In genomic region chr17:7290685-7291084, GRCh38 we compare ENCODE assay signal across 25 cellular contexts. TPM values are rescaled to one million over a fixed set of nuclear protein-coding genes. Genes with fewer than 3 reads are reported as not detected.
DNase-seq lines count a peak whose midpoint lies in the region; ATAC-seq and TF ChIP-seq lines count a peak whose summit lies in the region.
"Had no signal": no experiment of that assay in that cellular context is flagged by ENCODE, and none has a peak within 500 bp of the region (broad histone marks: within the 10 kb centered on the region; RNA-seq: fewer than 3 reads in every experiment).

No MANE protein-coding gene starts in this region.

- H3K4me2 ChIP-seq in neural progenitor cell = no peak overlapping the region
- H3K4me2 ChIP-seq: KMS-11 had no signal

- H3K36me3 ChIP-seq in esophagus muscularis mucosa (peaks cover 12 to 24% (median 21%) of the 10 kb centered on the region in 4 donors), neural progenitor cell (no peaks in the 10 kb centered on the region), gastrocnemius medialis (peaks cover 0 to 12% of the 10 kb centered on the region in 2 donors)

- TF ChIP-seq CTCF in esophagus muscularis mucosa (IDR thresholded peaks at IDR 0.05) (no peak), neural progenitor cell (IDR thresholded peaks at IDR 0.05) (no peak), gastrocnemius medialis (IDR thresholded peaks at IDR 0.05 in 4 of 5, conservative IDR thresholded peaks at IDR 0.05 in 1 of 5) (no peak)

- H3K9ac ChIP-seq in neural progenitor cell = no peak overlapping the region
- H3K9ac ChIP-seq: GM23248, KMS-11 had no signal

- H3K4me3 Mint-ChIP-seq in neural progenitor cell = no peak overlapping the region
- H3K4me3 Mint-ChIP-seq: IgD-negative memory B cell had no signal

- H3K9me3 Mint-ChIP-seq in neural progenitor cell = peaks cover 2% of the 10 kb centered on the region
- H3K9me3 Mint-ChIP-seq: IgD-negative memory B cell had no signal

- no peak for TF ChIP-seq EP300 in esophagus muscularis mucosa (IDR thresholded peaks at IDR 0.05)

- peaks cover 1% of the 10 kb centered on the region for H3K36me3 Mint-ChIP-seq in neural progenitor cell
- H3K36me3 Mint-ChIP-seq: IgD-negative memory B cell had no signal

- H3K27ac Mint-ChIP-seq in neural progenitor cell = peak overlapping the region; percentile 12

- peaks cover 17% of the 10 kb centered on the region for H3K27me3 Mint-ChIP-seq in neural progenitor cell (ENCODE audit: insufficient read depth, low read depth)

- ATAC-seq in Right ventricle myocardium superior (ENCODE audit: poor library complexity) = peak; percentile 1
- no peak for ATAC-seq in Right ventricle myocardium inferior
- peak in 1 of 2 donors; percentile 2 for ATAC-seq in gastrocnemius medialis
- ATAC-seq: PC-3 had no signal

- peaks cover 26% of the 10 kb centered on the region for H3F3A ChIP-seq in neural progenitor cell (ENCODE audit: low read depth)

- H3K4me1 Mint-ChIP-seq in neural progenitor cell = peaks cover 14% of the 10 kb centered on the region

- peaks cover 55 to 100% (median 97%) of the 10 kb centered on the region in 4 donors for H3K4me1 ChIP-seq in esophagus muscularis mucosa
- peaks cover 7% of the 10 kb centered on the region for H3K4me1 ChIP-seq in neural progenitor cell
- H3K4me1 ChIP-seq in gastrocnemius medialis = peaks cover 45 to 59% of the 10 kb centered on the region in 2 donors

- intact Hi-C loops in Right ventricle myocardium superior (cut with DNase I) = no loop called here
- intact Hi-C loops in Right ventricle myocardium inferior (cut with DNase I) = no loop called here
- intact Hi-C loops in esophagus muscularis mucosa (cut with DNase I) = no loop called here
- intact Hi-C loops in gastrocnemius medialis (cut with DNase I; ENCODE audit: low total_unique reads) = no loop called here

- no peak for DNase-seq in Right ventricle myocardium superior
- DNase-seq in Right ventricle myocardium inferior (ENCODE audit: missing footprints) = no peak
- DNase-seq in esophagus muscularis mucosa (ENCODE audit: extremely low spot score) = no peak
- DNase-seq in neural progenitor cell (ENCODE audit: low spot score) = no peak
- DNase-seq in gastrocnemius medialis = peak in 1 of 2 donors; percentile 58
- no peak for DNase-seq in stimulated activated CD4-positive, alpha-beta T cell treated with anti-CD3 and anti-CD28 coated beads, Interleukin-15, amount 100 ng/mL, for 24 hours
- no peak for DNase-seq in activated CD4-positive, CD25-positive, alpha-beta regulatory T cell (lab: John Stamatoyannopoulos, UW)
- no peak for DNase-seq in NCI-H345 treated with DMSO at 0.1 percent for 48 hours (lab: John Stamatoyannopoulos, UW; ENCODE audit: unreplicated experiment)
- DNase-seq: Calu3; DND-41; GM23248; MM.1S; NCI-H2029; NCI-H446 treated with DMSO at 0.1 percent for 48 hours; NCI-H526; NCI-H82; NK-92 treated with Interleukin-12 subunit alpha and Interleukin-12 subunit beta, amount 100 ng/mL, for 24 hours; PC-3; SHP77 had no signal

- H4K20me1 ChIP-seq in neural progenitor cell (ENCODE audit: low read depth) = peaks cover 7% of the 10 kb centered on the region

- 77% methylated on average over 11 of the region's 11 CpGs for WGBS in esophagus muscularis mucosa

- no peak overlapping the region for H3K4me3 ChIP-seq in esophagus muscularis mucosa
- H3K4me3 ChIP-seq in neural progenitor cell = no peak overlapping the region
- H3K4me3 ChIP-seq in gastrocnemius medialis = no peak overlapping the region
- H3K4me3 ChIP-seq: GM23248 had no signal

- H3K27me3 ChIP-seq in esophagus muscularis mucosa (peaks cover 0 to 37% (median 4%) of the 10 kb centered on the region in 4 donors), neural progenitor cell (peaks cover 52% of the 10 kb centered on the region), gastrocnemius medialis (no peaks in the 10 kb centered on the region)

- H3K9me3 ChIP-seq in esophagus muscularis mucosa (no peaks in the 10 kb centered on the region), neural progenitor cell (ENCODE audit: low read depth) (no peaks in the 10 kb centered on the region), gastrocnemius medialis (no peaks in the 10 kb centered on the region)

- no peaks in the 10 kb centered on the region for H3K79me2 ChIP-seq in neural progenitor cell (ENCODE audit: low read depth)

- H3K27ac ChIP-seq in esophagus muscularis mucosa (replicated peaks in 1 of 4) (peak overlapping the region; percentile 57 to 96 (median 92)), neural progenitor cell (no peak overlapping the region), gastrocnemius medialis (peak overlapping the region; percentile 95 to 100 (median 98))
- H3K27ac ChIP-seq: 22Rv1, GM23248, HL-60, KMS-11 had no signal

- in situ Hi-C loops in gastrocnemius medialis (cut with MboI; ENCODE audit: low sequenced_read_pairs in 4 of 4) = no loop called here

- TF ChIP-seq POLR2A in esophagus muscularis mucosa (IDR thresholded peaks at IDR 0.05; ENCODE audit: low read depth) = no peak
- no peak for TF ChIP-seq POLR2A in gastrocnemius medialis (IDR thresholded peaks at IDR 0.05)

- no peak overlapping the region for H2AFZ ChIP-seq in neural progenitor cell (replicated peaks)
- H2AFZ ChIP-seq: GM23248 had no signal

RNA-seq across cellular contexts. Expression of gene YBX2, which starts 3.8 kb away (rescaled TPM):
- total RNA-seq in Right ventricle myocardium superior (0.75 TPM), Right ventricle myocardium inferior (0.81 TPM), esophagus muscularis mucosa (1 to 10 TPM; 3.6 to 8.7 (median 4.4) TPM), neural progenitor cell (ENCODE audit: low replicate concordance) (2.7 and 9.1 TPM in 2 replicates), gastrocnemius medialis (1 to 10 TPM in 1 of 4 donors, under 1 TPM in 2, not detected in 1; 0.42 to 2.2 (median 0.46) TPM)

RNA-seq across cellular contexts. Expression of gene SLC2A4, which starts 9.2 kb away (rescaled TPM):
- total RNA-seq in Right ventricle myocardium superior (141 TPM), Right ventricle myocardium inferior (119 TPM), esophagus muscularis mucosa (100 to 1,000 TPM; 144 to 197 (median 157) TPM), neural progenitor cell (ENCODE audit: low replicate concordance) (1.7 and 7.3 TPM in 2 replicates), gastrocnemius medialis (100 to 1,000 TPM; 148 to 310 (median 227) TPM)
- total RNA-seq: GM23248, RPMI7951 had no signal

RNA-seq across cellular contexts. Expression of gene EIF5A, which starts 16.7 kb away (rescaled TPM):
- total RNA-seq in Right ventricle myocardium superior (295 TPM), Right ventricle myocardium inferior (326 TPM), esophagus muscularis mucosa (100 to 1,000 TPM; 145 to 214 (median 204) TPM), neural progenitor cell (ENCODE audit: low replicate concordance) (251 and 370 TPM in 2 replicates), gastrocnemius medialis (100 to 1,000 TPM; 115 to 384 (median 273) TPM)

RNA-seq across cellular contexts. Expression of gene GPS2, which starts 24.5 kb away (rescaled TPM):
- total RNA-seq in Right ventricle myocardium superior = 68.8 TPM
- total RNA-seq in Right ventricle myocardium inferior = 70.3 TPM
- total RNA-seq in esophagus muscularis mucosa = 100 to 1,000 TPM in 1 of 4 donors, 10 to 100 TPM in 3; 89.6 to 112 (median 90.2) TPM
- 20.5 and 41.8 TPM in 2 replicates for total RNA-seq in neural progenitor cell (ENCODE audit: low replicate concordance)
- 100 to 1,000 TPM; 135 to 240 (median 169) TPM for total RNA-seq in gastrocnemius medialis

RNA-seq across cellular contexts. Expression of gene CLDN7, which starts 28.4 kb away (rescaled TPM):
- total RNA-seq in Right ventricle myocardium superior = 0.94 TPM
- total RNA-seq in Right ventricle myocardium inferior = 1.2 TPM
- 1 to 10 TPM; 1.7 to 3.4 (median 2.1) TPM for total RNA-seq in esophagus muscularis mucosa
- 0.32 and 1.3 TPM in 2 replicates for total RNA-seq in neural progenitor cell (ENCODE audit: low replicate concordance)
- 1 to 10 TPM in 1 of 4 donors, under 1 TPM in 1, not detected in 2; 0.46 to 5.1 TPM for total RNA-seq in gastrocnemius medialis
- total RNA-seq: SK-MEL-5 had no signal

Comparison
In these comparisons a context has a peak if more than half of its experiments do, and no peak if none do; other contexts are left out.
1. RNA of gene SLC2A4, which starts 9.2 kb away (total RNA-seq): 148 to 310 TPM in gastrocnemius medialis, 144 to 197 TPM in esophagus muscularis mucosa, 141 TPM in Right ventricle myocardium superior (single experiment) and 119 TPM in Right ventricle myocardium inferior (single experiment); 1.7 to 7.3 TPM in neural progenitor cell; every median in the first group is over 10 times any median in the second.